In genomic region chr16:70800798-70801480, GRCh38 we compare ENCODE assay signal across 8 cellular contexts. TPM values are rescaled to one million over a fixed set of nuclear protein-coding genes. Genes with fewer than 3 reads are reported as not detected.
DNase-seq lines count a peak whose midpoint lies in the region; ATAC-seq, FAIRE-seq and TF ChIP-seq lines count a peak whose summit lies in the region.

Gene VAC14 (minus strand): TSS chr16:70801158. CDS start chr16:70800900, 258 bp downstream.

- peak within 1 kb of the TSS; percentile 91 for H3K4me3 ChIP-seq in OCI-LY1 (ENCODE audit: low read depth, low read length, poor library complexity, severe bottlenecking)
- peak within 1 kb of the TSS; percentile 77 to 94 (median 91) for H3K4me3 ChIP-seq in endothelial cell of umbilical vein (replicated peaks in 1 of 3; ENCODE audit: insufficient read depth in 1 of 3, low read depth in 1 of 3, low read length in 3 of 3)

- BruUV-seq in endothelial cell of umbilical vein (replicated peaks; lab: Mats Ljungman, UMichigan): no TSS peak

- H3F3A ChIP-seq in OCI-LY1 (ENCODE audit: insufficient read depth, low read length): no peaks in the 10 kb centered on the region

- TF ChIP-seq POLR2A in endothelial cell of umbilical vein (IDR thresholded peaks at IDR 0.05; ENCODE audit: low read depth, low read length): peak; percentile 82

- intact Hi-C loops in endothelial cell of umbilical vein (cut with micrococcal nuclease): loop anchor here (5.0 kb wide), 1 partner anchor 486 kb away; the partner anchor contains the start of gene CMTR2

- H3K79me2 ChIP-seq in OCI-LY1 (ENCODE audit: insufficient read depth, low read length): peaks cover 17% of the 10 kb centered on the region
- H3K79me2 ChIP-seq in endothelial cell of umbilical vein (ENCODE audit: control insufficient read depth, insufficient read depth, low read length): peaks cover 39% of the 10 kb centered on the region

- FAIRE-seq in endothelial cell of umbilical vein (lab: Jason Lieb, UNC): peak; percentile 90

- DNase-seq in D341Med (ENCODE audit: low spot score) (peak; percentile 97), HuH-7 (ENCODE audit: low spot score) (peak; percentile 95), endothelial cell of umbilical vein (ENCODE audit: low read depth, low spot score) (peak; percentile 90), midbrain (lab: John Stamatoyannopoulos, UW) (peak; percentile 89)
- peak; percentile 99 for DNase-seq in activated CD8-positive, alpha-beta memory T cell treated with anti-CD3 and anti-CD28 coated beads, Interleukin-2, amount 50 U/mL, for 4 hours
- peak; percentile 96 for DNase-seq in stimulated activated CD8-positive, alpha-beta memory T cell treated with anti-CD3 and anti-CD28 coated beads, Interleukin-2, amount 100 ng/mL, for 1 hour (ENCODE audit: low read depth in 2 of 2)

- dilution Hi-C loops in endothelial cell of umbilical vein (cut with MboI; ENCODE audit: extremely low pct_ligation_motif_present, low sequenced_read_pairs): no loop called here

- H3K4me1 ChIP-seq in OCI-LY1 (ENCODE audit: insufficient read depth, low read length, severe bottlenecking) (peaks cover 25% of the 10 kb centered on the region), endothelial cell of umbilical vein (ENCODE audit: control insufficient read depth, extremely low read depth, insufficient read depth, low read length) (peaks cover 22% of the 10 kb centered on the region)

- peaks cover 8% of the 10 kb centered on the region; the same call in 1 of the 2 replicates for H3K36me3 ChIP-seq in OCI-LY1 (ENCODE audit: insufficient read depth, low read length)
- H3K36me3 ChIP-seq in endothelial cell of umbilical vein (ENCODE audit: control insufficient read depth in 2 of 2, extremely low read depth in 1 of 2, insufficient read depth in 2 of 2, low read length in 2 of 2): no peaks in the 10 kb centered on the region

- peak; percentile 86 for ATAC-seq in GM21515 (IDR thresholded peaks at IDR 0.05; ENCODE audit: unreplicated experiment)

- H3K9me3 ChIP-seq in OCI-LY1 (ENCODE audit: low read length) (no peaks in the 10 kb centered on the region), endothelial cell of umbilical vein (replicated peaks; ENCODE audit: control insufficient read depth, insufficient read depth, low read length) (no peaks in the 10 kb centered on the region)

- TF ChIP-seq CTCF in OCI-LY1 (IDR thresholded peaks at IDR 0.05; ENCODE audit: low read length) (no peak), endothelial cell of umbilical vein (IDR thresholded peaks at IDR 0.05; ENCODE audit: extremely low read depth in 1 of 2, insufficient read depth in 1 of 2, low read depth in 1 of 2, low read length in 2 of 2) (no peak)

- H3K9me1 ChIP-seq in endothelial cell of umbilical vein (replicated peaks; ENCODE audit: control insufficient read depth, extremely low read depth, insufficient read depth, low read length): no peaks in the 10 kb centered on the region

- POLR2A ChIA-PET in endothelial cell of umbilical vein (lab: Charles Lee): no interaction called here

- H3K9ac ChIP-seq in OCI-LY1 (ENCODE audit: low read length) (peak within 1 kb of the TSS; percentile 82), endothelial cell of umbilical vein (replicated peaks; ENCODE audit: extremely low read depth, insufficient read depth, low read length) (peak within 1 kb of the TSS; percentile 92)

- no peak within 1 kb of the TSS for H2AFZ ChIP-seq in OCI-LY1 (ENCODE audit: low read length)
- peak within 1 kb of the TSS; percentile 56 for H2AFZ ChIP-seq in endothelial cell of umbilical vein (ENCODE audit: low read depth, low read length)

- CTCF ChIA-PET in endothelial cell of umbilical vein (lab: Charles Lee): interaction anchor here (1.5 to 1.9 kb wide), 2 partner anchors 9 to 511 kb away, joined by 3 to 4 read pairs; no protein-coding TSS in a partner anchor

- H3K4me2 ChIP-seq in OCI-LY1 (ENCODE audit: low read length): peak within 1 kb of the TSS; percentile 97
- peak within 1 kb of the TSS; percentile 96 for H3K4me2 ChIP-seq in endothelial cell of umbilical vein (ENCODE audit: insufficient read depth, low read length)

- H4K20me1 ChIP-seq in OCI-LY1 (ENCODE audit: insufficient read depth, low read length): no peaks in the 10 kb centered on the region
- no peaks in the 10 kb centered on the region for H4K20me1 ChIP-seq in endothelial cell of umbilical vein (replicated peaks; ENCODE audit: control insufficient read depth, extremely low read depth, insufficient read depth, low read length)

- H3K27me3 ChIP-seq in OCI-LY1 (ENCODE audit: insufficient read depth, low read length) (no peaks in the 10 kb centered on the region), endothelial cell of umbilical vein (ENCODE audit: control insufficient read depth in 2 of 2, insufficient read depth in 2 of 2, low read length in 2 of 2) (no peaks in the 10 kb centered on the region)

- H3K9me2 ChIP-seq in OCI-LY1 (ENCODE audit: low read depth, low read length): no peaks in the 10 kb centered on the region

- H3K27ac ChIP-seq in OCI-LY1 (ENCODE audit: low read depth, low read length, poor library complexity, severe bottlenecking) (no peak within 1 kb of the TSS), endothelial cell of umbilical vein (ENCODE audit: insufficient read depth, low read depth, low read length) (peak within 1 kb of the TSS; percentile 49)

TF ChIP-seq in endothelial cell of umbilical vein, 7 proteins besides CTCF, POLR2A, EP300 and RAD21:
- TF ChIP-seq EZH2 (IDR thresholded peaks at IDR 0.05; ENCODE audit: borderline replicate concordance, low read depth, low read length, severe bottlenecking) (no peak), POLR2AphosphoS5 (IDR thresholded peaks at IDR 0.05; ENCODE audit: insufficient read depth, low read depth, low read length) (peak; percentile 85), FOS (IDR thresholded peaks at IDR 0.05; ENCODE audit: borderline replicate concordance, insufficient read depth, low read length) (no peak), MYC (IDR thresholded peaks at IDR 0.05; ENCODE audit: low read depth, low read length) (no peak), GATA2 (IDR thresholded peaks at IDR 0.05; ENCODE audit: insufficient read depth, insufficient read length, low read depth, low read length) (no peak), JUN (IDR thresholded peaks at IDR 0.05; ENCODE audit: borderline replicate concordance, insufficient read depth, insufficient read length, low read depth) (no peak)
- TF ChIP-seq, protein P1, sequence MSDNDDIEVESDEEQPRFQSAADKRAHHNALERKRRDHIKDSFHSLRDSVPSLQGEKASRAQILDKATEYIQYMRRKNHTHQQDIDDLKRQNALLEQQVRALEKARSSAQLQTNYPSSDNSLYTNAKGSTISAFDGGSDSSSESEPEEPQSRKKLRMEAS (IDR thresholded peaks at IDR 0.05; ENCODE audit: insufficient read depth, insufficient read length): peak; percentile 43
TF ChIP-seq in endothelial cell of umbilical vein: peak in this region for 2.

RNA-seq across cellular contexts. Expression of gene VAC14, which starts in this region (rescaled TPM):
- 37.6 and 44.4 TPM in 2 replicates for total RNA-seq in endothelial cell of umbilical vein
- 57.9 and 68.2 TPM in 2 replicates for polyA plus RNA-seq in endothelial cell of umbilical vein
- 41.6 and 45.9 TPM in 2 replicates for polyA plus RNA-seq in endothelial cell of umbilical vein (2011; cell fraction: cytosol; rRNA removed)
- 48.6 and 57.9 TPM in 2 replicates for polyA plus RNA-seq in endothelial cell of umbilical vein (2011; cell fraction: nucleus; rRNA removed)
- polyA plus RNA-seq in endothelial cell of umbilical vein (2012): 45.9 and 52.6 TPM in 2 replicates
- 55.4 and 64.1 TPM in 2 replicates for polyA minus RNA-seq in endothelial cell of umbilical vein
- 42.9 TPM for polyA minus RNA-seq in endothelial cell of umbilical vein (2011; cell fraction: cytosol; rRNA and poly(A)+ RNA removed)
- 49.7 and 64.7 TPM in 2 replicates for polyA minus RNA-seq in endothelial cell of umbilical vein (2011; cell fraction: nucleus; rRNA and poly(A)+ RNA removed)
